ENCODE assay signal across 7 cellular contexts in genomic region chr5:31530541-31531265, GRCh38. TPM values are rescaled to one million over a fixed set of nuclear protein-coding genes. Genes with fewer than 3 reads are reported as not detected.
A peak's percentile ranks its signal among the peaks of the same experiment; 100 is the strongest.
DNase-seq lines count a peak whose midpoint lies in the region; ATAC-seq, FAIRE-seq and TF ChIP-seq lines count a peak whose summit lies in the region.

No MANE protein-coding gene starts in this region.

- CTCF ChIA-PET in HEK293 (lab: Yijun Ruan, JAX), result interaction anchor here (0.6 to 1.9 kb wide), 4 partner anchors 17 to 973 kb away, joined by 3 to 4 read pairs (median 4); partner anchors contain the start of gene PDZD2

- H3K36me3 ChIP-seq in HEK293 (ENCODE audit: control insufficient read depth in 2 of 2, insufficient read depth in 1 of 2, low read length in 2 of 2) (peaks cover 64 to 66% of the 10 kb centered on the region in 2 experiments), RWPE2 (ENCODE audit: low read depth) (peaks cover 72% of the 10 kb centered on the region), small intestine (ENCODE audit: control insufficient read depth in 2 of 2, insufficient read depth in 2 of 2, low read length in 2 of 2) (peaks cover 6 to 23% of the 10 kb centered on the region in 2 donors)

- H3K27me3 ChIP-seq in RWPE2 (ENCODE audit: insufficient read depth, poor library complexity, severe bottlenecking) (no peaks in the 10 kb centered on the region), small intestine (ENCODE audit: control insufficient read depth in 2 of 2, insufficient read depth in 2 of 2, low read length in 2 of 2) (no peaks in the 10 kb centered on the region)

- no peak for FAIRE-seq in small intestine (lab: Jason Lieb, UNC)

- no peak overlapping the region; the same call in 1 of the 2 replicates for H3K27ac ChIP-seq in HEK293 (ENCODE audit: extremely low read depth, low read depth, low read length)
- peak overlapping the region; percentile 65 for H3K27ac ChIP-seq in RWPE2 (ENCODE audit: poor library complexity, severe bottlenecking)
- no peak overlapping the region for H3K27ac ChIP-seq in small intestine (ENCODE audit: low read depth in 1 of 2, low read length in 1 of 2)

- DNase-seq in RWPE2 (ENCODE audit: low spot score) (no peak), foreskin fibroblast (peak in 1 of 2 donors; percentile 2), small intestine (peak; percentile 6), NCI-H2081 treated with DMSO at 0.1 percent for 48 hours (lab: John Stamatoyannopoulos, UW) (no peak), SK-N-DZ (ENCODE audit: low spot score) (no peak)

- TF ChIP-seq CTCF in HEK293 (tag by site-specific recombination; IDR thresholded peaks at IDR 0.05) (no peak), RWPE2 (IDR thresholded peaks at IDR 0.05; ENCODE audit: poor library complexity, severe bottlenecking) (no peak), foreskin fibroblast (IDR thresholded peaks at IDR 0.05; ENCODE audit: low read depth, low read length) (no peak)

- H3K4me1 ChIP-seq in HEK293 (ENCODE audit: control insufficient read depth, insufficient read depth, low read length) (peaks cover 13% of the 10 kb centered on the region), RWPE2 (ENCODE audit: insufficient read depth, poor library complexity, severe bottlenecking) (peaks cover 9% of the 10 kb centered on the region), small intestine (ENCODE audit: control insufficient read depth in 2 of 2, insufficient read depth in 1 of 2, low read depth in 1 of 2, low read length in 1 of 2) (peaks cover 2 to 5% of the 10 kb centered on the region in 2 donors)

- no peak for ATAC-seq in RWPE2 (ENCODE audit: low read depth)
- ATAC-seq in HG03571 (IDR thresholded peaks at IDR 0.05; ENCODE audit: unreplicated experiment), result no peak

- POLR2A ChIA-PET in HEK293 (lab: Yijun Ruan, JAX), result interaction anchor here (1.4 to 2.9 kb wide), 3 partner anchors 12 to 47 kb away, joined by 3 to 16 read pairs (median 6); no protein-coding TSS in a partner anchor

- WGBS in small intestine, 3 donors, result 67 to 73% (median 69%) methylated on average over 9 of the region's 9 CpGs

- H3K9me3 ChIP-seq in HEK293 (ENCODE audit: control insufficient read depth, insufficient read depth, low read depth, low read length), result no peaks in the 10 kb centered on the region
- H3K9me3 ChIP-seq in RWPE2 (ENCODE audit: severe bottlenecking), result no peaks in the 10 kb centered on the region
- no peaks in the 10 kb centered on the region for H3K9me3 ChIP-seq in small intestine (ENCODE audit: control insufficient read depth, low read depth)

- H3K4me3 ChIP-seq in HEK293 (ENCODE audit: low read depth, low read length) (peak overlapping the region; percentile 63), RWPE2 (ENCODE audit: severe bottlenecking) (peak overlapping the region; percentile 59), foreskin fibroblast (ENCODE audit: low read depth in 1 of 2, low read length in 2 of 2) (peak overlapping the region; percentile 63 to 94), small intestine (ENCODE audit: low read depth in 1 of 2, low read length in 2 of 2) (peak overlapping the region; percentile 14 to 93)

TF ChIP-seq in HEK293, 187 proteins besides CTCF, POLR2A, EP300 and RAD21:
- TF ChIP-seq ZNF157 (tag by site-specific recombination; IDR thresholded peaks at IDR 0.05) (no peak), HOXA7 (CRISPR knock-in tag; IDR thresholded peaks at IDR 0.05; ENCODE audit: borderline replicate concordance) (no peak), ZNF501 (tag by site-specific recombination; IDR thresholded peaks at IDR 0.05) (0 out of 2 replicates have a peak, but pooled peaks have one; percentile 28), ZBTB26 (tag by site-specific recombination; optimal IDR thresholded peaks at IDR 0.05) (no peak), ZNF48 (tag by site-specific recombination; IDR thresholded peaks at IDR 0.05) (no peak), ZNF544 (tag by site-specific recombination; IDR thresholded peaks at IDR 0.05) (no peak), ZNF274 (IDR thresholded peaks at IDR 0.05; ENCODE audit: low read length) (no peak), ZNF274 (tag by site-specific recombination; IDR thresholded peaks at IDR 0.05; ENCODE audit: borderline replicate concordance) (no peak), ZNF366 (tag by site-specific recombination; conservative IDR thresholded peaks at IDR 0.05) (no peak), PRDM1 (tag by site-specific recombination; IDR thresholded peaks at IDR 0.05) (peak; percentile 45; the same call in 1 of the 2 replicates), ZNF362 (tag by site-specific recombination; IDR thresholded peaks at IDR 0.05) (0 out of 2 replicates have a peak, but pooled peaks have one; percentile 62), ZNF292 (tag by site-specific recombination; IDR thresholded peaks at IDR 0.05; ENCODE audit: borderline replicate concordance, low read depth) (0 out of 2 replicates have a peak, but pooled peaks have one; percentile 21), ZNF133 (tag by site-specific recombination; IDR thresholded peaks at IDR 0.05) (no peak), ZNF311 (tag by site-specific recombination; IDR thresholded peaks at IDR 0.05; ENCODE audit: borderline replicate concordance) (no peak), ZNF776 (tag by site-specific recombination; IDR thresholded peaks at IDR 0.05; ENCODE audit: borderline replicate concordance) (no peak), ZNF184 (tag by site-specific recombination; IDR thresholded peaks at IDR 0.05) (no peak)
- TF ChIP-seq, protein P1, sequence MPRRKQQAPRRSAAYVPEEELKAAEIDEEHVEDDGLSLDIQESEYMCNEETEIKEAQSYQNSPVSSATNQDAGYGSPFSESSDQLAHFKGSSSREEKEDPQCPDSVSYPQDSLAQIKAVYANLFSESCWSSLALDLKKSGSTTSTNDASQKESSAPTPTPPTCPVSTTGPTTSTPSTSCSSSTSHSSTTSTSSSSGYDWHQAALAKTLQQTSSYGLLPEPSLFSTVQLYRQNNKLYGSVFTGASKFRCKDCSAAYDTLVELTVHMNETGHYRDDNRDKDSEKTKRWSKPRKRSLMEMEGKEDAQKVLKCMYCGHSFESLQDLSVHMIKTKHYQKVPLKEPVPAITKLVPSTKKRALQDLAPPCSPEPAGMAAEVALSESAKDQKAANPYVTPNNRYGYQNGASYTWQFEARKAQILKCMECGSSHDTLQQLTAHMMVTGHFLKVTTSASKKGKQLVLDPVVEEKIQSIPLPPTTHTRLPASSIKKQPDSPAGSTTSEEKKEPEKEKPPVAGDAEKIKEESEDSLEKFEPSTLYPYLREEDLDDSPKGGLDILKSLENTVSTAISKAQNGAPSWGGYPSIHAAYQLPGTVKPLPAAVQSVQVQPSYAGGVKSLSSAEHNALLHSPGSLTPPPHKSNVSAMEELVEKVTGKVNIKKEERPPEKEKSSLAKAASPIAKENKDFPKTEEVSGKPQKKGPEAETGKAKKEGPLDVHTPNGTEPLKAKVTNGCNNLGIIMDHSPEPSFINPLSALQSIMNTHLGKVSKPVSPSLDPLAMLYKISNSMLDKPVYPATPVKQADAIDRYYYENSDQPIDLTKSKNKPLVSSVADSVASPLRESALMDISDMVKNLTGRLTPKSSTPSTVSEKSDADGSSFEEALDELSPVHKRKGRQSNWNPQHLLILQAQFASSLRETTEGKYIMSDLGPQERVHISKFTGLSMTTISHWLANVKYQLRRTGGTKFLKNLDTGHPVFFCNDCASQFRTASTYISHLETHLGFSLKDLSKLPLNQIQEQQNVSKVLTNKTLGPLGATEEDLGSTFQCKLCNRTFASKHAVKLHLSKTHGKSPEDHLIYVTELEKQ (tag by site-specific recombination; IDR thresholded peaks at IDR 0.05; ENCODE audit: borderline replicate concordance), result no peak
- TF ChIP-seq, protein P2, sequence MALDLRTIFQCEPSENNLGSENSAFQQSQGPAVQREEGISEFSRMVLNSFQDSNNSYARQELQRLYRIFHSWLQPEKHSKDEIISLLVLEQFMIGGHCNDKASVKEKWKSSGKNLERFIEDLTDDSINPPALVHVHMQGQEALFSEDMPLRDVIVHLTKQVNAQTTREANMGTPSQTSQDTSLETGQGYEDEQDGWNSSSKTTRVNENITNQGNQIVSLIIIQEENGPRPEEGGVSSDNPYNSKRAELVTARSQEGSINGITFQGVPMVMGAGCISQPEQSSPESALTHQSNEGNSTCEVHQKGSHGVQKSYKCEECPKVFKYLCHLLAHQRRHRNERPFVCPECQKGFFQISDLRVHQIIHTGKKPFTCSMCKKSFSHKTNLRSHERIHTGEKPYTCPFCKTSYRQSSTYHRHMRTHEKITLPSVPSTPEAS (tag by site-specific recombination; IDR thresholded peaks at IDR 0.05), result no peak

RNA-seq across cellular contexts. Expression of gene DROSHA, which starts 1.2 kb away (rescaled TPM):
- polyA plus RNA-seq in small intestine, result 10 to 100 TPM; 24.0 to 34.1 (median 28.6) TPM
- polyA plus RNA-seq in SK-N-DZ (2014; cell fraction: cytosol; rRNA removed), result 56.9 and 63.6 TPM in 2 replicates
- polyA plus RNA-seq in SK-N-DZ (2014; cell fraction: nucleus; rRNA removed), result 76.9 and 130 TPM in 2 replicates

RNA-seq across cellular contexts. Expression of gene C5orf22, which starts 1.4 kb away (rescaled TPM):
- 10 to 100 TPM in 1 of 3 donors, 1 to 10 TPM in 2; 6.8 to 11.1 (median 7.8) TPM for polyA plus RNA-seq in small intestine
- polyA plus RNA-seq in SK-N-DZ (2014; cell fraction: cytosol; rRNA removed), result 26.6 and 27.1 TPM in 2 replicates
- polyA plus RNA-seq in SK-N-DZ (2014; cell fraction: nucleus; rRNA removed), result 7.9 and 15.1 TPM in 2 replicates
